In genomic region chr15:64501396-64501716, GRCh38 we compare ENCODE assay signal across 13 cellular contexts. TPM values are rescaled to one million over a fixed set of nuclear protein-coding genes. Genes with fewer than 3 reads are reported as not detected.
DNase-seq lines count a peak whose midpoint lies in the region; ATAC-seq and TF ChIP-seq lines count a peak whose summit lies in the region.
"Had no signal": no experiment of that assay in that cellular context is flagged by ENCODE, and none has a peak within 500 bp of the region (broad histone marks: within the 10 kb centered on the region; RNA-seq: fewer than 3 reads in every experiment).

No MANE protein-coding gene starts in this region.

- ATAC-seq in CD4-positive, CD25-positive, alpha-beta regulatory T cell (ENCODE audit: low read depth in 2 of 2) = no peak
- ATAC-seq in gastroesophageal sphincter = no peak
- no peak for ATAC-seq in stimulated activated naive CD8-positive, alpha-beta T cell treated with anti-CD3 and anti-CD28 coated beads, Interleukin-15, amount 100 ng/mL, for 72 hours
- no peak for ATAC-seq in GM21619 (IDR thresholded peaks at IDR 0.05; ENCODE audit: unreplicated experiment)

- H3K4me1 Mint-ChIP-seq in CD4-positive, CD25-positive, alpha-beta regulatory T cell = peaks cover 20 to 73% (median 53%) of the 10 kb centered on the region in 4 donors
- H3K4me1 Mint-ChIP-seq in stimulated activated naive CD8-positive, alpha-beta T cell treated with anti-CD3 and anti-CD28 coated beads, Interleukin-15, amount 100 ng/mL, for 72 hours = peaks cover 76% of the 10 kb centered on the region

- TF ChIP-seq POLR2A in gastroesophageal sphincter (IDR thresholded peaks at IDR 0.05) = no peak

- 0 to 14% methylated on average over 1 of the region's 1 CpG for WGBS in gastroesophageal sphincter (ENCODE audit: low coverage in 1 of 2), 2 donors

- H3K4me1 ChIP-seq in CD4-positive, CD25-positive, alpha-beta regulatory T cell (ENCODE audit: control insufficient read depth, insufficient read depth, low read length, poor library complexity, severe bottlenecking) = peaks cover 35% of the 10 kb centered on the region
- peaks cover 0 to 74% (median 25%) of the 10 kb centered on the region in 3 donors for H3K4me1 ChIP-seq in gastroesophageal sphincter
- H3K4me1 ChIP-seq: Caco-2, SJCRH30 had no signal

- no peak for TF ChIP-seq CTCF in gastroesophageal sphincter (IDR thresholded peaks at IDR 0.05)

- TF ChIP-seq EP300 in gastroesophageal sphincter (IDR thresholded peaks at IDR 0.05) = no peak

- no peaks in the 10 kb centered on the region for H3K9me3 Mint-ChIP-seq in CD4-positive, CD25-positive, alpha-beta regulatory T cell
- no peaks in the 10 kb centered on the region for H3K9me3 Mint-ChIP-seq in stimulated activated naive CD8-positive, alpha-beta T cell treated with anti-CD3 and anti-CD28 coated beads, Interleukin-15, amount 100 ng/mL, for 72 hours

- H3K27me3 ChIP-seq in CD4-positive, CD25-positive, alpha-beta regulatory T cell (ENCODE audit: control insufficient read depth, insufficient read depth, low read length) = no peaks in the 10 kb centered on the region
- H3K27me3 ChIP-seq in gastroesophageal sphincter = no peaks in the 10 kb centered on the region
- H3K27me3 ChIP-seq: MG63, SJCRH30 had no signal

- no peaks in the 10 kb centered on the region for H3K9me3 ChIP-seq in CD4-positive, CD25-positive, alpha-beta regulatory T cell (ENCODE audit: control insufficient read depth in 2 of 2, low read length in 2 of 2)
- no peaks in the 10 kb centered on the region for H3K9me3 ChIP-seq in gastroesophageal sphincter
- H3K9me3 ChIP-seq: Caco-2, MG63, SJCRH30 had no signal

- no peak for DNase-seq in CD4-positive, CD25-positive, alpha-beta regulatory T cell
- DNase-seq in D341Med (ENCODE audit: low spot score) (peak; percentile 79), NCI-H82 (lab: John Stamatoyannopoulos, UW) (peak; percentile 98), LoVo (ENCODE audit: low spot score) (no peak), cortex of kidney (lab: John Stamatoyannopoulos, UW) (no peak)
- no peak for DNase-seq in stimulated activated naive CD8-positive, alpha-beta T cell treated with anti-CD3 and anti-CD28 coated beads, Interleukin-15, amount 100 ng/mL, for 72 hours
- DNase-seq: activated effector memory CD4-positive, alpha-beta T cell treated with Interleukin-2 at 50 U/mL for 16 hours; Caco-2; MG63; NK-92 treated with Interleukin-12 subunit alpha and Interleukin-12 subunit beta, amount 100 ng/mL, for 24 hours; SJCRH30 had no signal

- H3K27ac Mint-ChIP-seq in CD4-positive, CD25-positive, alpha-beta regulatory T cell = peak overlapping the region; percentile 42 to 90 (median 78)
- peak overlapping the region in 1 of 2 donors; percentile 58 for H3K27ac Mint-ChIP-seq in stimulated activated naive CD8-positive, alpha-beta T cell treated with anti-CD3 and anti-CD28 coated beads, Interleukin-15, amount 100 ng/mL, for 72 hours

- H3K27me3 Mint-ChIP-seq in CD4-positive, CD25-positive, alpha-beta regulatory T cell = no peaks in the 10 kb centered on the region
- H3K27me3 Mint-ChIP-seq in stimulated activated naive CD8-positive, alpha-beta T cell treated with anti-CD3 and anti-CD28 coated beads, Interleukin-15, amount 100 ng/mL, for 72 hours = no peaks in the 10 kb centered on the region

- peaks cover 36% of the 10 kb centered on the region for H3K36me3 Mint-ChIP-seq in CD4-positive, CD25-positive, alpha-beta regulatory T cell

- H3K36me3 ChIP-seq in CD4-positive, CD25-positive, alpha-beta regulatory T cell (ENCODE audit: control insufficient read depth, insufficient read depth, low read length) = peaks cover 20% of the 10 kb centered on the region
- H3K36me3 ChIP-seq in gastroesophageal sphincter = peaks cover 0 to 26% of the 10 kb centered on the region in 2 donors

- no peak overlapping the region for H3K4me3 ChIP-seq in CD4-positive, CD25-positive, alpha-beta regulatory T cell (ENCODE audit: low read depth, low read length)
- no peak overlapping the region for H3K4me3 ChIP-seq in gastroesophageal sphincter
- H3K4me3 ChIP-seq: MG63, SJCRH30 had no signal

- no peak overlapping the region for H3K27ac ChIP-seq in CD4-positive, CD25-positive, alpha-beta regulatory T cell (ENCODE audit: insufficient read depth, low read length, poor library complexity, severe bottlenecking)
- peak overlapping the region in 3 of 4 donors; percentile 48 to 74 (median 70) for H3K27ac ChIP-seq in gastroesophageal sphincter
- H3K27ac ChIP-seq: SJCRH30 had no signal

- no peak overlapping the region for H3K4me3 Mint-ChIP-seq in CD4-positive, CD25-positive, alpha-beta regulatory T cell
- H3K4me3 Mint-ChIP-seq in stimulated activated naive CD8-positive, alpha-beta T cell treated with anti-CD3 and anti-CD28 coated beads, Interleukin-15, amount 100 ng/mL, for 72 hours = no peak overlapping the region

RNA-seq across cellular contexts. Expression of gene ZNF609, which starts 41.0 kb away (rescaled TPM):
- total RNA-seq in CD4-positive, CD25-positive, alpha-beta regulatory T cell = 39.0 TPM
- 1 to 10 TPM in 3 of 4 donors, under 1 TPM in 1; 0.64 to 2.6 (median 1.6) TPM for polyA plus RNA-seq in CD4-positive, CD25-positive, alpha-beta regulatory T cell
- 10 to 100 TPM; 38.7 to 50.6 (median 43.9) TPM for total RNA-seq in gastroesophageal sphincter

Comparison
In these comparisons a context has a peak if more than half of its experiments do, and no peak if none do; other contexts are left out.
1. DNase-seq: peak in D341Med (single experiment) and NCI-H82 (single experiment); none in CD4-positive, CD25-positive, alpha-beta regulatory T cell (0 of 3), stimulated activated naive CD8-positive, alpha-beta T cell treated with anti-CD3 and anti-CD28 coated beads, Interleukin-15, amount 100 ng/mL, for 72 hours (0 of 2), LoVo (single experiment) and cortex of kidney (single experiment).